Comparison of ENCODE assay signal across 17 cellular contexts in the genomic region with DNA sequence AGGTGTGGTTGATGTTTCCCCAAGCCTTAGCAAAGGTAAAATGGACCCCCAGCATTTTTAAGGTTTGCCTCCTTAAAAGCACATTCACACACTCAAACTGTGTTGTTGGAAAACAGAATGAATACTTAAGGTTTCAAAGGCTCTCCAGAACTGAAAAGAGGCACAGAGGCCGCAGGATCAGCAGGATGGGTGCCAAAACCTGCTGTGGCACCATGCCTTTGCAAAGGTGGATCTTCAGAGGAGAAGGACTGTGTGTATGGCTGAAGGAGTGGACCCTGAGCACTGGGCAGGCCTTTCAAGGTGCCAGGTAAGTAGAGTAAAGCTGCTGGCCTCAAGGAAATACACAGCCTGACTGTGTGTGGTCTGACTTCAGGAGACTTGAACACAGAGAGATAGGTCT.
"Had no signal": no experiment of that assay in that cellular context is flagged by ENCODE, and none has a peak within 500 bp of the region (broad histone marks: within the 10 kb centered on the region; RNA-seq: fewer than 3 reads in every experiment).

No MANE protein-coding gene starts in this region.

- DNase-seq: colonic mucosa; dermis blood vessel endothelial cell; foreskin keratinocyte; left colon; mammary epithelial cell; naive thymus-derived CD4-positive, alpha-beta T cell; ovary; right cardiac atrium; small intestine; stimulated activated CD4-positive, alpha-beta T cell treated with anti-CD3 and anti-CD28 coated beads, Interleukin-12 subunit alpha, Interleukin-12 subunit beta, amount 100 ng/mL, for 4 hours; stimulated activated naive CD4-positive, alpha-beta T cell; stomach; substantia nigra; trophoblast cell had no signal

- H3K27ac Mint-ChIP-seq: naive thymus-derived CD4-positive, alpha-beta T cell; progenitor cell of endocrine pancreas had no signal

- ATAC-seq: left colon; naive thymus-derived CD4-positive, alpha-beta T cell; right cardiac atrium had no signal

- H3K4me1 ChIP-seq: colonic mucosa, foreskin keratinocyte, stomach had no signal

- H3K9me3 ChIP-seq: colonic mucosa had no signal

- H3K27ac ChIP-seq: colonic mucosa, foreskin keratinocyte, ovary, stomach, thoracic aorta had no signal

- H3K36me3 ChIP-seq: colonic mucosa, ovary, stomach, thoracic aorta had no signal

- H3K27me3 ChIP-seq: colonic mucosa, foreskin keratinocyte, ovary, stomach had no signal

- H3K27me3 Mint-ChIP-seq: naive thymus-derived CD4-positive, alpha-beta T cell; progenitor cell of endocrine pancreas had no signal

- FAIRE-seq: small intestine, urothelium cell line had no signal

- H3K4me3 ChIP-seq: colonic mucosa, ovary, stomach, thoracic aorta had no signal

- H3K4me3 Mint-ChIP-seq: naive thymus-derived CD4-positive, alpha-beta T cell had no signal
